10 cellular contexts compared by ENCODE assay signal in genomic region chr19:51341976-51342580, GRCh38. TPM values are rescaled to one million over a fixed set of nuclear protein-coding genes. Genes with fewer than 3 reads are reported as not detected.
DNase-seq lines count a peak whose midpoint lies in the region; ATAC-seq and TF ChIP-seq lines count a peak whose summit lies in the region.
"Had no signal": no experiment of that assay in that cellular context is flagged by ENCODE, and none has a peak within 500 bp of the region (broad histone marks: within the 10 kb centered on the region; RNA-seq: fewer than 3 reads in every experiment).

Gene VSIG10L (minus strand): TSS chr19:51342139. CDS start chr19:51342124, 15 bp downstream.

- peaks cover 0 to 20% (median 3%) of the 10 kb centered on the region in 3 donors for H3K36me3 Mint-ChIP-seq in CD8-positive, alpha-beta memory T cell
- H3K36me3 Mint-ChIP-seq in neural crest cell (ENCODE audit: low read depth): no peaks in the 10 kb centered on the region

- H3K4me3 ChIP-seq in CD8-positive, alpha-beta memory T cell (ENCODE audit: low read length): no peak within 1 kb of the TSS
- H3K4me3 ChIP-seq in Karpas-422 (ENCODE audit: low read length): no peak within 1 kb of the TSS

- no peak for TF ChIP-seq CTCF in neural crest cell (conservative IDR thresholded peaks at IDR 0.05)

- H3K9me3 Mint-ChIP-seq in CD8-positive, alpha-beta memory T cell: no peaks in the 10 kb centered on the region
- no peaks in the 10 kb centered on the region for H3K9me3 Mint-ChIP-seq in neural crest cell

- H2AFZ ChIP-seq in Karpas-422 (ENCODE audit: low read length): no peak within 1 kb of the TSS

- no peaks in the 10 kb centered on the region for H3K27me3 ChIP-seq in CD8-positive, alpha-beta memory T cell (ENCODE audit: insufficient read depth, low read length, poor library complexity, severe bottlenecking)
- H3K27me3 ChIP-seq in Karpas-422 (ENCODE audit: low read length): no peaks in the 10 kb centered on the region

- peak within 1 kb of the TSS; percentile 51 to 84 (median 71) for H3K4me3 Mint-ChIP-seq in CD8-positive, alpha-beta memory T cell
- peak within 1 kb of the TSS; percentile 58 for H3K4me3 Mint-ChIP-seq in neural crest cell

- no peaks in the 10 kb centered on the region for H3K9me2 ChIP-seq in Karpas-422 (replicated peaks; ENCODE audit: insufficient read depth, low read length)

- POLR2A ChIA-PET in CD8-positive, alpha-beta memory T cell (lab: Charles Lee): no interaction called here

- H4K20me1 ChIP-seq in Karpas-422 (ENCODE audit: insufficient read depth, low read depth, low read length): no peaks in the 10 kb centered on the region

- H3K79me2 ChIP-seq in Karpas-422 (ENCODE audit: low read length): no peaks in the 10 kb centered on the region

- no peak within 1 kb of the TSS for H3K4me2 ChIP-seq in Karpas-422 (ENCODE audit: low read depth, low read length, poor library complexity, severe bottlenecking)

- H3K27ac Mint-ChIP-seq in CD8-positive, alpha-beta memory T cell: peak within 1 kb of the TSS; percentile 8 to 93 (median 84)
- peak within 1 kb of the TSS; percentile 86 for H3K27ac Mint-ChIP-seq in neural crest cell (ENCODE audit: unreplicated experiment)

- H3K36me3 ChIP-seq in CD8-positive, alpha-beta memory T cell (ENCODE audit: insufficient read depth, low read length): peaks cover 10% of the 10 kb centered on the region
- peaks cover 4% of the 10 kb centered on the region; the same call in 1 of the 2 replicates for H3K36me3 ChIP-seq in Karpas-422 (ENCODE audit: insufficient read depth, low read length)

- H3K27ac ChIP-seq in CD8-positive, alpha-beta memory T cell (ENCODE audit: low read depth, low read length): peak within 1 kb of the TSS; percentile 43
- no peak within 1 kb of the TSS for H3K27ac ChIP-seq in Karpas-422 (ENCODE audit: low read length)

- ATAC-seq in GM18511 (IDR thresholded peaks at IDR 0.05; ENCODE audit: unreplicated experiment): no peak

- peaks cover 15% of the 10 kb centered on the region for H3K4me1 ChIP-seq in CD8-positive, alpha-beta memory T cell (ENCODE audit: insufficient read depth, low read length)
- H3K4me1 ChIP-seq in Karpas-422 (ENCODE audit: low read length): peaks cover 44% of the 10 kb centered on the region

- peak in 1 of 5 donors; percentile 36 for DNase-seq in CD8-positive, alpha-beta memory T cell
- DNase-seq in Karpas-422 (peak; percentile 55), ecto neural progenitor cell (ENCODE audit: low spot score) (peak; percentile 43), neural crest cell (ENCODE audit: low read depth, low spot score) (no peak), globus pallidus (ENCODE audit: low spot score) (no peak), DMS79 (lab: John Stamatoyannopoulos, UW) (no peak), AML-193 (lab: John Stamatoyannopoulos, UW) (no peak)
- DNase-seq: kidney glomerular epithelial cell, retina had no signal

- no peak within 1 kb of the TSS for H3K9ac ChIP-seq in Karpas-422 (ENCODE audit: low read length)

- no peaks in the 10 kb centered on the region for H3K27me3 Mint-ChIP-seq in CD8-positive, alpha-beta memory T cell
- peaks cover 15% of the 10 kb centered on the region for H3K27me3 Mint-ChIP-seq in neural crest cell (ENCODE audit: low read depth)

- CTCF ChIA-PET in CD8-positive, alpha-beta memory T cell (lab: Charles Lee): interaction anchor here (0.9 to 3.2 kb wide), 6 partner anchors 23 to 79 kb away, joined by 3 to 20 read pairs (median 6); no protein-coding TSS in a partner anchor

- no peaks in the 10 kb centered on the region for H3K9me3 ChIP-seq in CD8-positive, alpha-beta memory T cell (ENCODE audit: low read length)
- no peaks in the 10 kb centered on the region for H3K9me3 ChIP-seq in Karpas-422 (ENCODE audit: low read length)

- peaks cover 14 to 26% (median 25%) of the 10 kb centered on the region in 3 donors for H3K4me1 Mint-ChIP-seq in CD8-positive, alpha-beta memory T cell
- peaks cover 12% of the 10 kb centered on the region for H3K4me1 Mint-ChIP-seq in neural crest cell

RNA-seq across cellular contexts. Expression of gene VSIG10L, which starts in this region (rescaled TPM):
- total RNA-seq in CD8-positive, alpha-beta memory T cell: 1 to 10 TPM; 3.3 to 3.6 TPM
- polyA plus RNA-seq in CD8-positive, alpha-beta memory T cell: 0.29 TPM
- 5.7 and 6.6 TPM in 2 replicates for total RNA-seq in Karpas-422 (2014; rRNA removed; shearing (Covaris generic); ENCODE audit: low replicate concordance)
- 3.1 and 3.5 TPM in 2 replicates for total RNA-seq in neural crest cell

Comparison
In these comparisons a context has a peak if more than half of its experiments do, and no peak if none do; other contexts are left out.
1. DNase-seq: peak in Karpas-422 (single experiment) and ecto neural progenitor cell (single experiment); none in neural crest cell (single experiment), globus pallidus (single experiment), DMS79 (single experiment) and AML-193 (0 of 2).